ENCODE assay signal across 10 cellular contexts in the genomic region with DNA sequence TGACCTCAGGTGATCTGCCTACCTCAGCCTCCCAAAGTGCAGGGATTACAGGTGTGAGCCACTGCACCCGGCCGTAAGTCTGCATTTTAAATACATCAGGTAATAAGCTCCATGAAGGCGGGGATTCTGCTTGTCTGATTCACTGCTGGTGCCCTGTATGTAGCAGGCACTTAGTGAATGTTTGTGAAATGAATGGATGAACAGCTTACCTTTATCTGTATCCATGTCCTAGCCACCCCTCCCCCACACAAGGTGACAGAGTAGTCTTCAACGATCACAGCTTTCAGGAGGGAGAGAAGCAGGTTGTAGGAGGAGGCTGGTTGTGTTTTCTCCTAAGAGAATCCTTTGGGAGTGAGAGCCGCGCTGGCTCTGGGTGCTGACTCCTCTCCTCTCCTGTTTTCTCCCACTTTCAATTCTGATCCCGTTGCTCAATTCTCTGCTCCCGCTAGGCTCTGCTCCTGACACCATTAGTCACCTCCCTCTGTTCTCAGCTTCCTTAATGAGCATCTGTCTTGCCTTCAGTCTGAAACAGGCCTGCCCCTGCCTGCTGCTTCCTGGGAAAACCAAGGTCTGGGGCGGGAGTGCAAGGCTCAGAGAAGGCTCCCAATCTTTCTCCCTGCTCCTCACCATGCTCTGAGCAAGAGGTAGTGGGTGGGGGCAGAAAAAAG.
DNase-seq lines count a peak whose midpoint lies in the region; ATAC-seq and TF ChIP-seq lines count a peak whose summit lies in the region.
"Had no signal": no experiment of that assay in that cellular context is flagged by ENCODE, and none has a peak within 500 bp of the region (broad histone marks: within the 10 kb centered on the region; RNA-seq: fewer than 3 reads in every experiment).

No MANE protein-coding gene starts in this region.

- no peak overlapping the region for H4K8ac ChIP-seq in mesendoderm (ENCODE audit: low read depth, low read length)

- H3K56ac ChIP-seq in mesendoderm (ENCODE audit: low read length), result no peak overlapping the region

- H3K9ac ChIP-seq in mesendoderm (ENCODE audit: low read length), result no peak overlapping the region

- no peak for ATAC-seq in HG03460 (IDR thresholded peaks at IDR 0.05; ENCODE audit: unreplicated experiment)

- TF ChIP-seq EP300 in ovary (IDR thresholded peaks at IDR 0.05), result no peak

- H3K18ac ChIP-seq in mesendoderm (ENCODE audit: low read length), result no peak overlapping the region

- H3K4me1 ChIP-seq in mesendoderm (ENCODE audit: control insufficient read depth, low read depth, low read length), result no peaks in the 10 kb centered on the region
- H3K4me1 ChIP-seq in adrenal gland (replicated peaks in 1 of 2), result no peaks in the 10 kb centered on the region
- no peaks in the 10 kb centered on the region for H3K4me1 ChIP-seq in ovary (ENCODE audit: insufficient read depth)

- no peaks in the 10 kb centered on the region for H3K79me1 ChIP-seq in mesendoderm (ENCODE audit: low read length)

- no peak overlapping the region for H2BK5ac ChIP-seq in mesendoderm (ENCODE audit: low read length)

- H3K27me3 ChIP-seq in mesendoderm (ENCODE audit: insufficient read depth, low read length, poor library complexity) (no peaks in the 10 kb centered on the region), adrenal gland (no peaks in the 10 kb centered on the region), ovary (no peaks in the 10 kb centered on the region)
- H3K27me3 ChIP-seq: breast epithelium had no signal

- H3K79me2 ChIP-seq in mesendoderm (ENCODE audit: control insufficient read depth, insufficient read depth, low read length), result no peaks in the 10 kb centered on the region

- DNase-seq in DMS 273 (lab: John Stamatoyannopoulos, UW; ENCODE audit: unreplicated experiment) (peak; percentile 88), NCI-H1694 (lab: John Stamatoyannopoulos, UW) (peak; percentile 52), choroid plexus epithelial cell (ENCODE audit: low read depth) (peak; percentile 48), mesendoderm (peak; percentile 63), NOMO-1 treated with dmso at 0.1 percent for 144 hours (lab: John Stamatoyannopoulos, UW; ENCODE audit: unreplicated experiment) (no peak), adrenal gland (no peak), ovary (no peak)
- DNase-seq: DMS79 treated with DMSO at 0.1 percent for 48 hours had no signal

- TF ChIP-seq POLR2A in adrenal gland (IDR thresholded peaks at IDR 0.05), result no peak
- no peak for TF ChIP-seq POLR2A in ovary (IDR thresholded peaks at IDR 0.05)

- H3K4me3 ChIP-seq in choroid plexus epithelial cell (ENCODE audit: low read depth, low read length) (no peak overlapping the region), mesendoderm (ENCODE audit: low read length) (no peak overlapping the region), adrenal gland (no peak overlapping the region), ovary (no peak overlapping the region)
- H3K4me3 ChIP-seq: breast epithelium had no signal

- no peak overlapping the region for H3K4ac ChIP-seq in mesendoderm (ENCODE audit: low read depth, low read length)

- intact Hi-C loops in adrenal gland (cut with DNase I), result no loop called here
- intact Hi-C loops in ovary (cut with DNase I), result no loop called here

- no peak overlapping the region for H3K27ac ChIP-seq in mesendoderm (ENCODE audit: low read depth, low read length)
- H3K27ac ChIP-seq in adrenal gland, result no peak overlapping the region
- no peak overlapping the region for H3K27ac ChIP-seq in ovary

- H4K5ac ChIP-seq in mesendoderm (ENCODE audit: low read length), result no peak overlapping the region

- no peak overlapping the region for H3K4me2 ChIP-seq in mesendoderm (ENCODE audit: low read length)

- TF ChIP-seq CTCF in choroid plexus epithelial cell (conservative IDR thresholded peaks at IDR 0.05; ENCODE audit: low read depth, low read length) (no peak), adrenal gland (IDR thresholded peaks at IDR 0.05) (no peak), ovary (IDR thresholded peaks at IDR 0.05) (no peak)

- H3K36me3 ChIP-seq in mesendoderm (ENCODE audit: control insufficient read depth, insufficient read depth, low read length), result no peaks in the 10 kb centered on the region
- no peaks in the 10 kb centered on the region for H3K36me3 ChIP-seq in adrenal gland (replicated peaks in 1 of 2)
- H3K36me3 ChIP-seq in ovary, result no peaks in the 10 kb centered on the region
- H3K36me3 ChIP-seq: breast epithelium had no signal

- H2BK15ac ChIP-seq in mesendoderm (replicated peaks; ENCODE audit: low read depth), result no peak overlapping the region

- H3K23ac ChIP-seq in mesendoderm (ENCODE audit: low read length), result no peak overlapping the region

- no peak overlapping the region for H2AK5ac ChIP-seq in mesendoderm (ENCODE audit: low read length)

- no CpG with 5 or more reads among the region's 9 CpGs for WGBS in mesendoderm (ENCODE audit: extremely low coverage, insufficient coverage, low lambda C conversion rate)
- 75 to 82% (median 77%) methylated on average over 8 to 9 of the region's 9 CpGs for WGBS in adrenal gland, 4 donors
- 58 to 63% (median 60%) methylated on average over 9 of the region's 9 CpGs for WGBS in ovary, 3 donors

- H3K9me3 ChIP-seq in adrenal gland (replicated peaks in 1 of 3) (no peaks in the 10 kb centered on the region), ovary (no peaks in the 10 kb centered on the region)
- H3K9me3 ChIP-seq: breast epithelium had no signal

- H2BK120ac ChIP-seq in mesendoderm (ENCODE audit: low read depth, low read length), result no peak overlapping the region

Comparison
In these comparisons a context has a peak if more than half of its experiments do, and no peak if none do; other contexts are left out.
1. DNase-seq: peak in DMS 273 (single experiment), NCI-H1694 (single experiment), choroid plexus epithelial cell (single experiment) and mesendoderm (single experiment); none in NOMO-1 treated with dmso at 0.1 percent for 144 hours (single experiment), adrenal gland (0 of 7) and ovary (0 of 5).